9 cellular contexts compared by ENCODE assay signal in genomic region chr3:50153782-50154475, GRCh38. TPM values are rescaled to one million over a fixed set of nuclear protein-coding genes. Genes with fewer than 3 reads are reported as not detected.
DNase-seq lines count a peak whose midpoint lies in the region; ATAC-seq and TF ChIP-seq lines count a peak whose summit lies in the region.
"Had no signal": no experiment of that assay in that cellular context is flagged by ENCODE, and none has a peak within 500 bp of the region (broad histone marks: within the 10 kb centered on the region; RNA-seq: fewer than 3 reads in every experiment).

No MANE protein-coding gene starts in this region.

- peak overlapping the region in 2 of 7 donors; percentile 60 to 61 for H3K27ac Mint-ChIP-seq in CD4-positive, alpha-beta memory T cell
- no peak overlapping the region for H3K27ac Mint-ChIP-seq in chondrocyte (ENCODE audit: unreplicated experiment)
- no peak overlapping the region for H3K27ac Mint-ChIP-seq in natural killer cell treated with Interleukin-12 subunit alpha and Interleukin-12 subunit beta and Interleukin-15 and Interleukin-18, amount 100 ng/mL, for 72 hours

- POLR2A ChIA-PET in CD4-positive, alpha-beta memory T cell (lab: Charles Lee; ENCODE audit: partially characterized antibody), result no interaction called here

- H3K36me3 Mint-ChIP-seq in CD4-positive, alpha-beta memory T cell, result no peaks in the 10 kb centered on the region
- H3K36me3 Mint-ChIP-seq in chondrocyte (ENCODE audit: low read depth), result no peaks in the 10 kb centered on the region
- H3K36me3 Mint-ChIP-seq in natural killer cell treated with Interleukin-12 subunit alpha and Interleukin-12 subunit beta and Interleukin-15 and Interleukin-18, amount 100 ng/mL, for 72 hours, result no peaks in the 10 kb centered on the region

- intact Hi-C loops in CD4-positive, alpha-beta memory T cell (cut with micrococcal nuclease), result loop anchor here (2.0 kb wide), 1 partner anchor 33 kb away; no protein-coding TSS in a partner anchor
- intact Hi-C loops in sciatic nerve (cut with DNase I), result no loop called here

- H3K4me1 ChIP-seq in CD4-positive, alpha-beta memory T cell (ENCODE audit: insufficient read depth, low read length), result peaks cover 16% of the 10 kb centered on the region

- peak overlapping the region; percentile 69 to 85 (median 83) for H3K4me3 Mint-ChIP-seq in CD4-positive, alpha-beta memory T cell
- peak overlapping the region; percentile 59 for H3K4me3 Mint-ChIP-seq in chondrocyte (ENCODE audit: unreplicated experiment)
- H3K4me3 Mint-ChIP-seq in natural killer cell treated with Interleukin-12 subunit alpha and Interleukin-12 subunit beta and Interleukin-15 and Interleukin-18, amount 100 ng/mL, for 72 hours, result peak overlapping the region; percentile 84

- DNase-seq in CD4-positive, alpha-beta memory T cell, result peak in 1 of 5 donors; percentile 39
- no peak for DNase-seq in LNCaP clone FGC (ENCODE audit: low read depth)
- no peak for DNase-seq in chondrocyte (ENCODE audit: low spot score)
- DNase-seq in natural killer cell treated with Interleukin-12 subunit alpha and Interleukin-12 subunit beta and Interleukin-15 and Interleukin-18, amount 100 ng/mL, for 72 hours (ENCODE audit: low spot score), result no peak
- no peak for DNase-seq in NOMO-1 (lab: John Stamatoyannopoulos, UW; ENCODE audit: unreplicated experiment in 2 of 2)
- no peak for DNase-seq in H4 (ENCODE audit: low spot score)
- no peak for DNase-seq in sciatic nerve (ENCODE audit: low spot score)
- DNase-seq: DND-41 had no signal

- H3K9me3 ChIP-seq in CD4-positive, alpha-beta memory T cell (ENCODE audit: control insufficient read depth in 1 of 2, low read length in 2 of 2), result no peaks in the 10 kb centered on the region

- TF ChIP-seq CTCF in LNCaP clone FGC (IDR thresholded peaks at IDR 0.05; ENCODE audit: control insufficient read depth, extremely low read depth, insufficient read depth) (no peak), chondrocyte (IDR thresholded peaks at IDR 0.05) (no peak)

- H3K27me3 Mint-ChIP-seq in CD4-positive, alpha-beta memory T cell, result peaks cover 19 to 22% of the 10 kb centered on the region in 2 donors
- H3K27me3 Mint-ChIP-seq in chondrocyte (ENCODE audit: low read depth), result no peaks in the 10 kb centered on the region
- peaks cover 27 to 31% of the 10 kb centered on the region in 2 donors for H3K27me3 Mint-ChIP-seq in natural killer cell treated with Interleukin-12 subunit alpha and Interleukin-12 subunit beta and Interleukin-15 and Interleukin-18, amount 100 ng/mL, for 72 hours

- H3K27me3 ChIP-seq in CD4-positive, alpha-beta memory T cell (ENCODE audit: insufficient read depth, low read length), result peaks cover 14% of the 10 kb centered on the region

- CTCF ChIA-PET in CD4-positive, alpha-beta memory T cell (lab: Charles Lee; ENCODE audit: partially characterized antibody), result interaction anchor here (1.0 kb wide), 1 partner anchor 12 kb away, joined by 3 read pairs; no protein-coding TSS in a partner anchor

- peaks cover 6 to 18% (median 10%) of the 10 kb centered on the region in 4 donors for H3K4me1 Mint-ChIP-seq in CD4-positive, alpha-beta memory T cell
- peaks cover 42% of the 10 kb centered on the region for H3K4me1 Mint-ChIP-seq in chondrocyte (ENCODE audit: low read depth)
- peaks cover 6 to 18% of the 10 kb centered on the region in 2 donors for H3K4me1 Mint-ChIP-seq in natural killer cell treated with Interleukin-12 subunit alpha and Interleukin-12 subunit beta and Interleukin-15 and Interleukin-18, amount 100 ng/mL, for 72 hours (ENCODE audit: low read depth in 2 of 2)

- H3K36me3 ChIP-seq in CD4-positive, alpha-beta memory T cell (ENCODE audit: insufficient read depth, low read length), result no peaks in the 10 kb centered on the region

- no peaks in the 10 kb centered on the region for H3K9me3 Mint-ChIP-seq in CD4-positive, alpha-beta memory T cell
- no peaks in the 10 kb centered on the region for H3K9me3 Mint-ChIP-seq in chondrocyte (ENCODE audit: low read depth)
- H3K9me3 Mint-ChIP-seq in natural killer cell treated with Interleukin-12 subunit alpha and Interleukin-12 subunit beta and Interleukin-15 and Interleukin-18, amount 100 ng/mL, for 72 hours, result no peaks in the 10 kb centered on the region

- peak overlapping the region in 1 of 2 donors; percentile 31 for H3K4me3 ChIP-seq in CD4-positive, alpha-beta memory T cell (ENCODE audit: low read length in 2 of 2)
- H3K4me3 ChIP-seq in LNCaP clone FGC (ENCODE audit: low read depth, low read length), result peak overlapping the region; percentile 62; the same call in 1 of the 2 replicates

- no peak overlapping the region for H3K27ac ChIP-seq in CD4-positive, alpha-beta memory T cell (ENCODE audit: low read depth, low read length)

- ATAC-seq in natural killer cell treated with Interleukin-12 subunit alpha and Interleukin-12 subunit beta and Interleukin-15 and Interleukin-18, amount 100 ng/mL, for 72 hours, result no peak
- ATAC-seq in GM19463 (IDR thresholded peaks at IDR 0.05; ENCODE audit: unreplicated experiment), result no peak
- ATAC-seq in sciatic nerve, result no peak

RNA-seq across cellular contexts. Expression of gene SEMA3F, which starts 1.2 kb away (rescaled TPM):
- total RNA-seq in CD4-positive, alpha-beta memory T cell, result not detected
- not detected for polyA plus RNA-seq in CD4-positive, alpha-beta memory T cell
- total RNA-seq in chondrocyte (18.7 to 37.5 TPM (median 36.7 TPM) in 3 replicates), sciatic nerve (29.3 TPM)
- total RNA-seq in natural killer cell treated with Interleukin-12 subunit alpha and Interleukin-12 subunit beta and Interleukin-15 and Interleukin-18, amount 100 ng/mL, for 72 hours, result under 1 TPM; 0.12 to 0.81 TPM
- 0.33 and 3.8 TPM in 2 replicates for total RNA-seq in H4 (2014; rRNA removed; shearing (Covaris generic))

RNA-seq across cellular contexts. Expression of gene GNAT1, which starts 37.5 kb away (rescaled TPM):
- total RNA-seq in CD4-positive, alpha-beta memory T cell, result not detected
- not detected for polyA plus RNA-seq in CD4-positive, alpha-beta memory T cell
- not detected in 3 replicates for total RNA-seq in chondrocyte
- not detected for total RNA-seq in natural killer cell treated with Interleukin-12 subunit alpha and Interleukin-12 subunit beta and Interleukin-15 and Interleukin-18, amount 100 ng/mL, for 72 hours
- not detected in 2 replicates for total RNA-seq in H4 (2014; rRNA removed; shearing (Covaris generic))
- total RNA-seq in sciatic nerve, result not detected

RNA-seq across cellular contexts. Expression of gene SLC38A3, which starts 51.1 kb away (rescaled TPM):
- total RNA-seq in CD4-positive, alpha-beta memory T cell, result not detected
- not detected for polyA plus RNA-seq in CD4-positive, alpha-beta memory T cell
- total RNA-seq in chondrocyte, result 1.00 to 1.9 TPM (median 1.2 TPM) in 3 replicates
- total RNA-seq in natural killer cell treated with Interleukin-12 subunit alpha and Interleukin-12 subunit beta and Interleukin-15 and Interleukin-18, amount 100 ng/mL, for 72 hours, result not detected
- total RNA-seq in H4 (2014; rRNA removed; shearing (Covaris generic)), result not detected in 2 replicates
- total RNA-seq in sciatic nerve, result 2.5 TPM
